ENCODE assay signal across 1 cellular context in the genomic region with DNA sequence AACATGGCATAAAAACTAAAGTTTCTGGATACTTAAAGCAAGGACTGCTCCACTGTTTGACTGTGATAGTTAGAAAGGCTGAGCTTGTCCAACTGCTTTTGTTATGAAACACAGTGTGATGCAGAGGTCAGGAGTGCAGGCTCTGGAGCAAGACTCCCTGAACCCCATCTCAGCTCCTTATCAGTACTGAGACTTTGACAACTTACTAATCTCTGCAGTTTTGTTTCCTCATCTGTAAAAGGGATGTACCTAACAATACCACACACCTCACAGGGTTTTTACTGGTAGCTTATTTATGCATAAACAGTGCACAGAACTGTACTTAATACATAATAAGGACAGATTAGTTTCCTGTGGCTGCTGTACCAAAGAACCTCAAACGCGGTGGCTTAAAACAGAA.
TF ChIP-seq lines count a peak whose summit lies in the region.

No MANE protein-coding gene starts in this region.

TF ChIP-seq in A549, 52 proteins besides CTCF, POLR2A, EP300 and RAD21 (continued from another document):
- no peak for TF ChIP-seq E2F6 (IDR thresholded peaks at IDR 0.05; ENCODE audit: borderline replicate concordance, low read depth)
- no peak for TF ChIP-seq CBX8 (IDR thresholded peaks at IDR 0.05)
- TF ChIP-seq, protein P1, sequence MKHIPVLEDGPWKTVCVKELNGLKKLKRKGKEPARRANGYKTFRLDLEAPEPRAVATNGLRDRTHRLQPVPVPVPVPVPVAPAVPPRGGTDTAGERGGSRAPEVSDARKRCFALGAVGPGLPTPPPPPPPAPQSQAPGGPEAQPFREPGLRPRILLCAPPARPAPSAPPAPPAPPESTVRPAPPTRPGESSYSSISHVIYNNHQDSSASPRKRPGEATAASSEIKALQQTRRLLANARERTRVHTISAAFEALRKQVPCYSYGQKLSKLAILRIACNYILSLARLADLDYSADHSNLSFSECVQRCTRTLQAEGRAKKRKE (CRISPR knock-in tag; IDR thresholded peaks at IDR 0.05; ENCODE audit: low read depth): no peak
- TF ChIP-seq MYC (IDR thresholded peaks at IDR 0.05; ENCODE audit: borderline replicate concordance, low read length): no peak
